Comparison of ENCODE assay signal across 2 cellular contexts in the genomic region with DNA sequence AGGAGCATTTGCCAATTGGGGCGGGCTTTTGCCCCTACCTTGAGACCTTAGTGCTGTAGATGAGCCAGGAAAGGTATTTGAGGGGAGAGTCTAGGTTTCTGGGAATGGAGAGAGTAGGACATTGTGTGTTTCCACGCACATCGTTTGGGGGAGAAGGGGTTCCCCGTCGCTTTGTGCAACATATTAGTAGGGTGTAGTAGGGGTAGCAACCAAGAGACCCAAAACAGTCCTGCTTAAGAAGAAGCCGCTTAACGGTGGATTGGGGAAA.
TF ChIP-seq lines count a peak whose summit lies in the region.

No MANE protein-coding gene starts in this region.

TF ChIP-seq in A549, 52 proteins besides CTCF, POLR2A, EP300 and RAD21 (continued from another document):
- no peak for TF ChIP-seq HES2 (IDR thresholded peaks at IDR 0.05)
- TF ChIP-seq ESRRA (IDR thresholded peaks at IDR 0.05; ENCODE audit: borderline replicate concordance, low read length) = no peak
- peak in 1 of 2 experiments; percentile 31; a peak in 2 of 5 replicates for TF ChIP-seq JUN (IDR thresholded peaks at IDR 0.05)
- TF ChIP-seq ATOH8 (CRISPR knock-in tag; IDR thresholded peaks at IDR 0.05; ENCODE audit: low read depth) = no peak
- no peak for TF ChIP-seq CEBPB (IDR thresholded peaks at IDR 0.05)

TF ChIP-seq in HCT116, 20 proteins besides CTCF, POLR2A, EP300 and RAD21 (continued from another document):
- TF ChIP-seq ZBTB33 (IDR thresholded peaks at IDR 0.05; ENCODE audit: extremely low read depth, insufficient replicate concordance, low read length) (no peak), CEBPB (IDR thresholded peaks at IDR 0.05; ENCODE audit: low read depth) (no peak), EZH2phosphoT487 (IDR thresholded peaks at IDR 0.05; ENCODE audit: borderline replicate concordance) (no peak), SRF (IDR thresholded peaks at IDR 0.05; ENCODE audit: low read depth) (no peak), ELF1 (IDR thresholded peaks at IDR 0.05; ENCODE audit: borderline replicate concordance, low read depth) (no peak), SP1 (IDR thresholded peaks at IDR 0.05; ENCODE audit: low read depth) (no peak), JUND (IDR thresholded peaks at IDR 0.05) (no peak), YY1 (IDR thresholded peaks at IDR 0.05; ENCODE audit: extremely low read depth, insufficient replicate concordance, low read depth, low read length) (no peak), TCF7L2 (IDR thresholded peaks at IDR 0.05; ENCODE audit: borderline replicate concordance, extremely low read depth, insufficient read depth, insufficient read length) (no peak)
- TF ChIP-seq, protein P1, sequence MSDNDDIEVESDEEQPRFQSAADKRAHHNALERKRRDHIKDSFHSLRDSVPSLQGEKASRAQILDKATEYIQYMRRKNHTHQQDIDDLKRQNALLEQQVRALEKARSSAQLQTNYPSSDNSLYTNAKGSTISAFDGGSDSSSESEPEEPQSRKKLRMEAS (IDR thresholded peaks at IDR 0.05) = no peak
